Comparison of ENCODE assay signal across 8 cellular contexts in the genomic region with DNA sequence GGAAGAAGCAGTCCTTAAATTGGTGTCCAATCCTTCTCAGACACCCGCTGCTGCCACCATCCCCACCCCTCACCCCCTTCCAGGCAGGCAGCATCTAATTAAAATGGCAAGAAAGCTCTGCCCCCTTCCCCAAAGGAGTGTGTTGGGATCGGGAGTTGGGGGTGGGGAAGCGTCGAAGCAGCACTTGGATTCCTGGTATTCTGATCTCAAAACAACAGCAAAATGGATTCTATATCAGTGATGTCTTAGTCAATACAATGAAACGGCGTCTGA.
A peak's percentile ranks its signal among the peaks of the same experiment; 100 is the strongest.
DNase-seq lines count a peak whose midpoint lies in the region; ATAC-seq lines count a peak whose summit lies in the region.

No MANE protein-coding gene starts in this region.

- no peak for ATAC-seq in stimulated activated naive CD8-positive, alpha-beta T cell treated with anti-CD3 and anti-CD28 coated beads, Interleukin-15, amount 100 ng/mL, for 72 hours
- ATAC-seq in GM19035 (IDR thresholded peaks at IDR 0.05; ENCODE audit: unreplicated experiment): no peak

- peak overlapping the region; percentile 92 for H3K4me3 Mint-ChIP-seq in activated naive CD8-positive, alpha-beta T cell
- peak overlapping the region; percentile 98 to 100 for H3K4me3 Mint-ChIP-seq in stimulated activated naive CD8-positive, alpha-beta T cell treated with anti-CD3 and anti-CD28 coated beads, Interleukin-15, amount 100 ng/mL, for 72 hours

- in situ Hi-C loops in KBM-7 (cut with MboI; ENCODE audit: low pct_unique_long_range_greater_than_20kb, low sequenced_read_pairs): loop anchor here (25.0 kb wide), 1 partner anchor 271 kb away; no protein-coding TSS in a partner anchor

- peak; percentile 30 for DNase-seq in NK-92 treated with Interleukin-12 subunit alpha and Interleukin-12 subunit beta, amount 100 ng/mL, for 24 hours (lab: John Stamatoyannopoulos, UW)
- DNase-seq in NK-92 (lab: John Stamatoyannopoulos, UW; ENCODE audit: unreplicated experiment) (no peak), iPS-NIHi11 (ENCODE audit: low spot score) (peak; percentile 42), KBM-7 (no peak), MV-4-11 (lab: John Stamatoyannopoulos, UW) (no peak)
- DNase-seq in stimulated activated naive CD8-positive, alpha-beta T cell treated with anti-CD3 and anti-CD28 coated beads, Interleukin-15, amount 100 ng/mL, for 72 hours: no peak

- H3K9me3 Mint-ChIP-seq in activated naive CD8-positive, alpha-beta T cell (ENCODE audit: low read depth): no peaks in the 10 kb centered on the region
- no peaks in the 10 kb centered on the region for H3K9me3 Mint-ChIP-seq in stimulated activated naive CD8-positive, alpha-beta T cell treated with anti-CD3 and anti-CD28 coated beads, Interleukin-15, amount 100 ng/mL, for 72 hours

- H3K27me3 Mint-ChIP-seq in activated naive CD8-positive, alpha-beta T cell: no peaks in the 10 kb centered on the region
- no peaks in the 10 kb centered on the region for H3K27me3 Mint-ChIP-seq in stimulated activated naive CD8-positive, alpha-beta T cell treated with anti-CD3 and anti-CD28 coated beads, Interleukin-15, amount 100 ng/mL, for 72 hours

- H3K27ac Mint-ChIP-seq in activated naive CD8-positive, alpha-beta T cell: peak overlapping the region; percentile 83
- H3K27ac Mint-ChIP-seq in stimulated activated naive CD8-positive, alpha-beta T cell treated with anti-CD3 and anti-CD28 coated beads, Interleukin-15, amount 100 ng/mL, for 72 hours: peak overlapping the region; percentile 95 to 97

- peaks cover 56% of the 10 kb centered on the region for H3K4me1 Mint-ChIP-seq in activated naive CD8-positive, alpha-beta T cell (ENCODE audit: low read depth)
- peaks cover 49% of the 10 kb centered on the region for H3K4me1 Mint-ChIP-seq in stimulated activated naive CD8-positive, alpha-beta T cell treated with anti-CD3 and anti-CD28 coated beads, Interleukin-15, amount 100 ng/mL, for 72 hours

- H3K36me3 Mint-ChIP-seq in activated naive CD8-positive, alpha-beta T cell: no peaks in the 10 kb centered on the region

Comparison
In these comparisons a context has a peak if more than half of its experiments do, and no peak if none do; other contexts are left out.
1. DNase-seq: peak in NK-92 treated with Interleukin-12 subunit alpha and Interleukin-12 subunit beta, amount 100 ng/mL, for 24 hours (single experiment) and iPS-NIHi11 (single experiment); none in NK-92 (single experiment), stimulated activated naive CD8-positive, alpha-beta T cell treated with anti-CD3 and anti-CD28 coated beads, Interleukin-15, amount 100 ng/mL, for 72 hours (0 of 2), KBM-7 (single experiment) and MV-4-11 (single experiment).